Comparison of ENCODE assay signal across 8 cellular contexts in genomic region chr1:70034403-70034802, GRCh38.
DNase-seq lines count a peak whose midpoint lies in the region; ATAC-seq and TF ChIP-seq lines count a peak whose summit lies in the region.

No MANE protein-coding gene starts in this region.

- no peak overlapping the region for H3K4me3 Mint-ChIP-seq in osteocyte (ENCODE audit: unreplicated experiment)

- TF ChIP-seq CTCF in HEK293 (tag by site-specific recombination; IDR thresholded peaks at IDR 0.05) (peak; percentile 61; the same call in 1 of the 2 replicates), brain microvascular endothelial cell (IDR thresholded peaks at IDR 0.05; ENCODE audit: low read depth, low read length, missing control alignments) (peak; percentile 80), osteocyte (IDR thresholded peaks at IDR 0.05) (peak; percentile 55), GM13976 (IDR thresholded peaks at IDR 0.05; ENCODE audit: borderline replicate concordance, control extremely low read depth, extremely low read depth, insufficient read depth, missing control alignments) (no peak)

- DNase-seq in NCI-H446 (lab: John Stamatoyannopoulos, UW): peak; percentile 16 to 63
- peak; percentile 70 for DNase-seq in brain microvascular endothelial cell
- DNase-seq in osteocyte (ENCODE audit: extremely low spot score, unreplicated experiment): no peak
- no peak for DNase-seq in GM13976 (ENCODE audit: low spot score)
- no peak for DNase-seq in activated gamma-delta T cell (lab: John Stamatoyannopoulos, UW)

- ATAC-seq in HG03442 (IDR thresholded peaks at IDR 0.05; ENCODE audit: unreplicated experiment): no peak
- no peak for ATAC-seq in HG02798 (IDR thresholded peaks at IDR 0.05; ENCODE audit: poor library complexity, unreplicated experiment)

- no peaks in the 10 kb centered on the region for H3K36me3 ChIP-seq in HEK293 (ENCODE audit: control insufficient read depth in 2 of 2, insufficient read depth in 1 of 2, low read length in 2 of 2)
- no peaks in the 10 kb centered on the region for H3K36me3 ChIP-seq in brain microvascular endothelial cell (replicated peaks)

- in situ Hi-C loops in brain microvascular endothelial cell (cut with HindIII; ENCODE audit: low pct_ligation_motif_present, low sequenced_read_pairs) (no loop called here), GM13976 (cut with MboI; ENCODE audit: low sequenced_read_pairs, unreplicated experiment) (no loop called here)

- no peak overlapping the region for H3K27ac Mint-ChIP-seq in osteocyte (ENCODE audit: unreplicated experiment)

- no peaks in the 10 kb centered on the region for H3K27me3 Mint-ChIP-seq in osteocyte (ENCODE audit: unreplicated experiment)

- H3K4me1 Mint-ChIP-seq in osteocyte (ENCODE audit: unreplicated experiment): peaks cover 17% of the 10 kb centered on the region

- CTCF ChIA-PET in HEK293 (lab: Yijun Ruan, JAX): interaction anchor here (0.6 to 1.5 kb wide), 8 partner anchors 8 to 596 kb away, joined by 3 to 6 read pairs (median 4); partner anchors contain the start of gene SRSF11

- no peaks in the 10 kb centered on the region for H3K27me3 ChIP-seq in brain microvascular endothelial cell (replicated peaks)

- no peaks in the 10 kb centered on the region for H3K4me1 ChIP-seq in HEK293 (ENCODE audit: control insufficient read depth, insufficient read depth, low read length)

- POLR2A ChIA-PET in HEK293 (lab: Yijun Ruan, JAX): no interaction called here

- H3K9me3 Mint-ChIP-seq in osteocyte (ENCODE audit: unreplicated experiment): no peaks in the 10 kb centered on the region

- no peak overlapping the region for H3K27ac ChIP-seq in HEK293 (ENCODE audit: extremely low read depth, low read depth, low read length)
- H3K27ac ChIP-seq in brain microvascular endothelial cell: no peak overlapping the region

- no peaks in the 10 kb centered on the region for H3K36me3 Mint-ChIP-seq in osteocyte (ENCODE audit: unreplicated experiment)

- no peak overlapping the region for H3K4me3 ChIP-seq in HEK293 (ENCODE audit: low read depth, low read length)
- no peak overlapping the region for H3K4me3 ChIP-seq in brain microvascular endothelial cell (ENCODE audit: low read depth, low read length)

- H3K9me3 ChIP-seq in HEK293 (ENCODE audit: control insufficient read depth, insufficient read depth, low read depth, low read length): no peaks in the 10 kb centered on the region

TF ChIP-seq in HEK293, 187 proteins besides CTCF, POLR2A, EP300 and RAD21:
- peak; percentile 53; the same call in 1 of the 2 replicates for TF ChIP-seq OSR2 (tag by site-specific recombination; IDR thresholded peaks at IDR 0.05)
- peak; percentile 89 for TF ChIP-seq ZNF10 (tag by site-specific recombination; IDR thresholded peaks at IDR 0.05)
- TF ChIP-seq, protein P1, sequence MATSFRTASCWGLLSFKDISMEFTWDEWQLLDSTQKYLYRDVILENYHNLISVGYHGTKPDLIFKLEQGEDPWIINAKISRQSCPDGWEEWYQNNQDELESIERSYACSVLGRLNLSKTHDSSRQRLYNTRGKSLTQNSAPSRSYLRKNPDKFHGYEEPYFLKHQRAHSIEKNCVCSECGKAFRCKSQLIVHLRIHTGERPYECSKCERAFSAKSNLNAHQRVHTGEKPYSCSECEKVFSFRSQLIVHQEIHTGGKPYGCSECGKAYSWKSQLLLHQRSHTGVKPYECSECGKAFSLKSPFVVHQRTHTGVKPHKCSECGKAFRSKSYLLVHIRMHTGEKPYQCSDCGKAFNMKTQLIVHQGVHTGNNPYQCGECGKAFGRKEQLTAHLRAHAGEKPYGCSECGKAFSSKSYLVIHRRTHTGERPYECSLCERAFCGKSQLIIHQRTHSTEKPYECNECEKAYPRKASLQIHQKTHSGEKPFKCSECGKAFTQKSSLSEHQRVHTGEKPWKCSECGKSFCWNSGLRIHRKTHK (tag by site-specific recombination; IDR thresholded peaks at IDR 0.05): no peak
- TF ChIP-seq ZBTB17 (tag by site-specific recombination; IDR thresholded peaks at IDR 0.05): peak; percentile 68
- peak; percentile 77 for TF ChIP-seq ZNF654 (tag by site-specific recombination; IDR thresholded peaks at IDR 0.05; ENCODE audit: low read depth)

Comparison
In these comparisons a context has a peak if more than half of its experiments do, and no peak if none do; other contexts are left out.
1. DNase-seq: peak in NCI-H446 (2 of 2) and brain microvascular endothelial cell (single experiment); none in osteocyte (single experiment), GM13976 (single experiment) and activated gamma-delta T cell (single experiment).